Comparison of ENCODE assay signal across 1 cellular context in genomic region chr20:36836591-36837329, GRCh38.
TF ChIP-seq lines count a peak whose summit lies in the region.

No MANE protein-coding gene starts in this region.

TF ChIP-seq in HepG2, 621 proteins besides CTCF, POLR2A, EP300 and RAD21 (continued from another document and continues in another):
- TF ChIP-seq HNF4A (CRISPR knock-in tag; IDR thresholded peaks at IDR 0.05) (peak; percentile 27; the same call in 1 of the 2 replicates), ZBTB37 (CRISPR knock-in tag; IDR thresholded peaks at IDR 0.05) (no peak), GMEB1 (CRISPR knock-in tag; IDR thresholded peaks at IDR 0.05; ENCODE audit: borderline replicate concordance) (no peak), PAWR (CRISPR knock-in tag; IDR thresholded peaks at IDR 0.05; ENCODE audit: borderline replicate concordance) (no peak), YEATS4 (CRISPR knock-in tag; IDR thresholded peaks at IDR 0.05; ENCODE audit: borderline replicate concordance) (no peak), SIN3B (IDR thresholded peaks at IDR 0.05; ENCODE audit: low read length) (no peak), ARID2 (CRISPR knock-in tag; IDR thresholded peaks at IDR 0.05; ENCODE audit: borderline replicate concordance) (0 out of 2 replicates have a peak, but pooled peaks have one; percentile 15), ZBTB21 (CRISPR knock-in tag; IDR thresholded peaks at IDR 0.05) (no peak), NBN (conservative IDR thresholded peaks at IDR 0.05) (no peak), ZSCAN22 (CRISPR knock-in tag; IDR thresholded peaks at IDR 0.05) (no peak), ZNF33A (CRISPR knock-in tag; IDR thresholded peaks at IDR 0.05; ENCODE audit: borderline replicate concordance) (no peak), PHF21A (CRISPR knock-in tag; IDR thresholded peaks at IDR 0.05) (no peak), SRSF4 (IDR thresholded peaks at IDR 0.05; ENCODE audit: low read depth, low read length, poor library complexity, severe bottlenecking) (no peak), ZNF713 (CRISPR knock-in tag; IDR thresholded peaks at IDR 0.05) (no peak), ZFP82 (CRISPR knock-in tag; IDR thresholded peaks at IDR 0.05; ENCODE audit: borderline replicate concordance) (no peak), FOXK2 (IDR thresholded peaks at IDR 0.05) (peak; percentile 68; the same call in 1 of the 2 replicates), KMT2B (CRISPR knock-in tag; IDR thresholded peaks at IDR 0.05) (peak; percentile 59; the same call in 1 of the 2 replicates), ZNF180 (CRISPR knock-in tag; IDR thresholded peaks at IDR 0.05; ENCODE audit: borderline replicate concordance, low read depth) (no peak), DR1 (CRISPR knock-in tag; IDR thresholded peaks at IDR 0.05) (no peak), RORA (CRISPR knock-in tag; IDR thresholded peaks at IDR 0.05) (no peak), THYN1 (CRISPR knock-in tag; IDR thresholded peaks at IDR 0.05; ENCODE audit: borderline replicate concordance, low read depth) (no peak), RXRA (CRISPR knock-in tag; IDR thresholded peaks at IDR 0.05) (peak; percentile 42; the same call in 1 of the 2 replicates), DPF2 (CRISPR knock-in tag; IDR thresholded peaks at IDR 0.05; ENCODE audit: borderline replicate concordance, low read depth) (no peak), IKZF4 (CRISPR knock-in tag; IDR thresholded peaks at IDR 0.05; ENCODE audit: borderline replicate concordance, low read depth, not compliant biosample characterization) (no peak), SKI (IDR thresholded peaks at IDR 0.05; ENCODE audit: partially characterized antibody) (no peak), ZNF672 (CRISPR knock-in tag; IDR thresholded peaks at IDR 0.05) (no peak), KLF12 (CRISPR knock-in tag; IDR thresholded peaks at IDR 0.05; ENCODE audit: borderline replicate concordance) (no peak), ZNF780A (CRISPR knock-in tag; IDR thresholded peaks at IDR 0.05) (no peak), ZNF331 (CRISPR knock-in tag; IDR thresholded peaks at IDR 0.05) (peak; percentile 74; the same call in 1 of the 2 replicates), CCAR2 (optimal IDR thresholded peaks at IDR 0.05; ENCODE audit: low read depth, low read length) (no peak), CC2D1A (CRISPR knock-in tag; IDR thresholded peaks at IDR 0.05) (no peak), ZNF629 (CRISPR knock-in tag; conservative IDR thresholded peaks at IDR 0.05) (no peak), ZBTB2 (CRISPR knock-in tag; IDR thresholded peaks at IDR 0.05; ENCODE audit: low read depth) (no peak), EEA1 (CRISPR knock-in tag; IDR thresholded peaks at IDR 0.05; ENCODE audit: borderline replicate concordance) (no peak), REL (CRISPR knock-in tag; conservative IDR thresholded peaks at IDR 0.05) (no peak), SATB2 (CRISPR knock-in tag; IDR thresholded peaks at IDR 0.05) (no peak), ZNF550 (CRISPR knock-in tag; IDR thresholded peaks at IDR 0.05; ENCODE audit: borderline replicate concordance) (no peak), RXRB (CRISPR knock-in tag; IDR thresholded peaks at IDR 0.05; ENCODE audit: borderline replicate concordance) (peak; percentile 57; the same call in 1 of the 2 replicates), ZFP90 (CRISPR knock-in tag; IDR thresholded peaks at IDR 0.05; ENCODE audit: borderline replicate concordance) (no peak), ZNF234 (CRISPR knock-in tag; conservative IDR thresholded peaks at IDR 0.05) (no peak), SCMH1 (CRISPR knock-in tag; IDR thresholded peaks at IDR 0.05; ENCODE audit: borderline replicate concordance) (no peak), ZNF768 (CRISPR knock-in tag; IDR thresholded peaks at IDR 0.05) (0 out of 2 replicates have a peak, but pooled peaks have one; percentile 10), HBP1 (CRISPR knock-in tag; IDR thresholded peaks at IDR 0.05; ENCODE audit: low read depth) (peak; percentile 42; the same call in 1 of the 2 replicates), DNMT1 (CRISPR knock-in tag; IDR thresholded peaks at IDR 0.05) (no peak), ZNF616 (CRISPR knock-in tag; IDR thresholded peaks at IDR 0.05; ENCODE audit: low read depth) (no peak), SRF (IDR thresholded peaks at IDR 0.05; ENCODE audit: low read depth, low read length) (no peak), FOXO1 (CRISPR knock-in tag; IDR thresholded peaks at IDR 0.05) (peak; percentile 95), PTBP1 (IDR thresholded peaks at IDR 0.05; ENCODE audit: low read depth, low read length, poor library complexity, severe bottlenecking) (no peak), PHB2 (IDR thresholded peaks at IDR 0.05; ENCODE audit: partially characterized antibody) (no peak), SP5 (CRISPR knock-in tag; IDR thresholded peaks at IDR 0.05; ENCODE audit: borderline replicate concordance, low read depth) (no peak), ISX (CRISPR knock-in tag; conservative IDR thresholded peaks at IDR 0.05) (no peak)
- TF ChIP-seq, protein P1, sequence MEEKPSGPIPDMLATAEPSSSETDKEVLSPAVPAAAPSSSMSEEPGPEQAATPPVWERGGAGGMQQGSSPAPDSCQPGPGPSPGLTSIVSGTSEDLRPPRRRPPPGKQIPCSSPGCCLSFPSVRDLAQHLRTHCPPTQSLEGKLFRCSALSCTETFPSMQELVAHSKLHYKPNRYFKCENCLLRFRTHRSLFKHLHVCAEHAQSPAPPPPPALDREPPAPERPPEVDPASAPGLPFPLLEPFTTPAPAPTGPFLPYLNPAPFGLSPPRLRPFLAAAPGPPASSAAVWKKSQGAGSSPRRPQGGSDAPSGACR (CRISPR knock-in tag; IDR thresholded peaks at IDR 0.05): no peak
- TF ChIP-seq, protein P2, sequence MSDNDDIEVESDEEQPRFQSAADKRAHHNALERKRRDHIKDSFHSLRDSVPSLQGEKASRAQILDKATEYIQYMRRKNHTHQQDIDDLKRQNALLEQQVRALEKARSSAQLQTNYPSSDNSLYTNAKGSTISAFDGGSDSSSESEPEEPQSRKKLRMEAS (IDR thresholded peaks at IDR 0.05): peak; percentile 50; the same call in 1 of the 2 replicates
- TF ChIP-seq, protein P3, sequence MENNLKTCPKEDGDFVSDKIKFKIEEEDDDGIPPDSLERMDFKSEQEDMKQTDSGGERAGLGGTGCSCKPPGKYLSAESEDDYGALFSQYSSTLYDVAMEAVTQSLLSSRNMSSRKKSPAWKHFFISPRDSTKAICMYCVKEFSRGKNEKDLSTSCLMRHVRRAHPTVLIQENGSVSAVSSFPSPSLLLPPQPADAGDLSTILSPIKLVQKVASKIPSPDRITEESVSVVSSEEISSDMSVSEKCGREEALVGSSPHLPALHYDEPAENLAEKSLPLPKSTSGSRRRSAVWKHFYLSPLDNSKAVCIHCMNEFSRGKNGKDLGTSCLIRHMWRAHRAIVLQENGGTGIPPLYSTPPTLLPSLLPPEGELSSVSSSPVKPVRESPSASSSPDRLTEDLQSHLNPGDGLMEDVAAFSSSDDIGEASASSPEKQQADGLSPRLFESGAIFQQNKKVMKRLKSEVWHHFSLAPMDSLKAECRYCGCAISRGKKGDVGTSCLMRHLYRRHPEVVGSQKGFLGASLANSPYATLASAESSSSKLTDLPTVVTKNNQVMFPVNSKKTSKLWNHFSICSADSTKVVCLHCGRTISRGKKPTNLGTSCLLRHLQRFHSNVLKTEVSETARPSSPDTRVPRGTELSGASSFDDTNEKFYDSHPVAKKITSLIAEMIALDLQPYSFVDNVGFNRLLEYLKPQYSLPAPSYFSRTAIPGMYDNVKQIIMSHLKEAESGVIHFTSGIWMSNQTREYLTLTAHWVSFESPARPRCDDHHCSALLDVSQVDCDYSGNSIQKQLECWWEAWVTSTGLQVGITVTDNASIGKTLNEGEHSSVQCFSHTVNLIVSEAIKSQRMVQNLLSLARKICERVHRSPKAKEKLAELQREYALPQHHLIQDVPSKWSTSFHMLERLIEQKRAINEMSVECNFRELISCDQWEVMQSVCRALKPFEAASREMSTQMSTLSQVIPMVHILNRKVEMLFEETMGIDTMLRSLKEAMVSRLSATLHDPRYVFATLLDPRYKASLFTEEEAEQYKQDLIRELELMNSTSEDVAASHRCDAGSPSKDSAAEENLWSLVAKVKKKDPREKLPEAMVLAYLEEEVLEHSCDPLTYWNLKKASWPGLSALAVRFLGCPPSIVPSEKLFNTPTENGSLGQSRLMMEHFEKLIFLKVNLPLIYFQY (CRISPR knock-in tag; IDR thresholded peaks at IDR 0.05; ENCODE audit: borderline replicate concordance): peak; percentile 78; the same call in 1 of the 2 replicates
- TF ChIP-seq, protein P4, sequence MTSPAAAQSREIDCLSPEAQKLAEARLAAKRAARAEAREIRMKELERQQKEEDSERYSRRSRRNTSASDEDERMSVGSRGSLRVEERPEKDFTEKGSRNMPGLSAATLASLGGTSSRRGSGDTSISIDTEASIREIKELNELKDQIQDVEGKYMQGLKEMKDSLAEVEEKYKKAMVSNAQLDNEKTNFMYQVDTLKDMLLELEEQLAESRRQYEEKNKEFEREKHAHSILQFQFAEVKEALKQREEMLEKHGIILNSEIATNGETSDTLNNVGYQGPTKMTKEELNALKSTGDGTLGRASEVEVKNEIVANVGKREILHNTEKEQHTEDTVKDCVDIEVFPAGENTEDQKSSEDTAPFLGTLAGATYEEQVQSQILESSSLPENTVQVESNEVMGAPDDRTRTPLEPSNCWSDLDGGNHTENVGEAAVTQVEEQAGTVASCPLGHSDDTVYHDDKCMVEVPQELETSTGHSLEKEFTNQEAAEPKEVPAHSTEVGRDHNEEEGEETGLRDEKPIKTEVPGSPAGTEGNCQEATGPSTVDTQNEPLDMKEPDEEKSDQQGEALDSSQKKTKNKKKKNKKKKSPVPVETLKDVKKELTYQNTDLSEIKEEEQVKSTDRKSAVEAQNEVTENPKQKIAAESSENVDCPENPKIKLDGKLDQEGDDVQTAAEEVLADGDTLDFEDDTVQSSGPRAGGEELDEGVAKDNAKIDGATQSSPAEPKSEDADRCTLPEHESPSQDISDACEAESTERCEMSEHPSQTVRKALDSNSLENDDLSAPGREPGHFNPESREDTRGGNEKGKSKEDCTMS (CRISPR knock-in tag; conservative IDR thresholded peaks at IDR 0.05): no peak
